Comparison of ENCODE assay signal across 1 cellular context in the genomic region with DNA sequence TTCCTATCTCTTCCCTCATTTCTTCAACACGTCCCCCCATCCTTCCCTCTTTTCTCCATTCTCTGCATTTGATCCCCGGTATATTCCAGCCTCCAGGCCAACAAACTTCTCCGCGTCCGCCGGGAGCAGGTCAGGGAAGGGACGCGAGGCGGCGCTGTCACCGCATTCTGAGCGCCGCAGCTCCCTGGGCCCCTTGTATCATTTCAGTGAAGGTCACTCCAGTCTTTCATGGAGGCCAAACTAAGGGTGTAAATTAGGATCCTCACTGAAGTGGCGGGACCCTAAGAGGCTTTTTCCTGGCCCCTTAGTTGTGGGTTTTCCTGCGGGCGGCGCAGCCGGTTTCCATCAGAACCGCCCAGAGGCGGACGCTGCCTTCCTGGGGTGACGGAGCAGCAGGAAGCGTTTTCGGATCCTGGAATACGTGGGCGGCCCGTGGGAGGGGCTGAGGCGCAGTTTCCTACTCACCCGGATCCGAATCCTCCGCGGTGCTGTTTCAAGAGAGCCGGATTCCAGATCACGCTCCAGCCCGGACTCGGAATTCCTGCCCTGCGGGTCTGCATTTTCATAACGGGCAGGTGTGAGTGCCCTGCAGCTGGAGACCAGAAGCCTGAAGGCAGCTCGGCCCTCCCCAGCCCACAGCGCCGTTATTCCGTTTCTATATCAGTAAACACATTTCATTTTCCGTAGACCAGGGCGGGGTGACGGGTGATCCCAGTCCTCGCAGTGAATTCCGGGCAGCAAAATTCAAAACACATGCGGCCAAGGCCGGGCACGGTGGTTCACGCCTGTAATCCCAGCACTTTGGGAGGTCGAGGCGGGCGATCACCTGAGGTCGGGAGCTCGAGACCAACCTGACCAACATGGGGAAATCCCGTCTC.
TF ChIP-seq lines count a peak whose summit lies in the region.

No MANE protein-coding gene starts in this region.

TF ChIP-seq in HepG2, 621 proteins besides CTCF, POLR2A, EP300 and RAD21 (continued from another document and continues in another):
- TF ChIP-seq ZNF30 (CRISPR knock-in tag; IDR thresholded peaks at IDR 0.05), result no peak
- TF ChIP-seq ZNF160 (CRISPR knock-in tag; IDR thresholded peaks at IDR 0.05), result no peak; the same call in 1 of the 2 replicates
- TF ChIP-seq, protein P1, sequence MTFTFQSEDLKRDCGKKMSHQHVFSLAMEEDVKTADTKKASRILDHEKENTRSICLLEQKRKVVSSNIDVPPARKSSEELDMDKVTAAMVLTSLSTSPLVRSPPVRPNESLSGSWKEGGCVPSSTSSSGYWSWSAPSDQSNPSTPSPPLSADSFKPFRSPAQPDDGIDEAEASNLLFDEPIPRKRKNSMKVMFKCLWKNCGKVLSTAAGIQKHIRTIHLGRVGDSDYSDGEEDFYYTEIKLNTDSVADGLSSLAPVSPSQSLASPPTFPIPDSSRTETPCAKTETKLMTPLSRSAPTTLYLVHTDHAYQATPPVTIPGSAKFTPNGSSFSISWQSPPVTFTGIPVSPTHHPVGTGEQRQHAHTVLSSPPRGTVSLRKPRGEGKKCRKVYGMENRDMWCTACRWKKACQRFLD (CRISPR knock-in tag; IDR thresholded peaks at IDR 0.05; ENCODE audit: borderline replicate concordance), result peak; percentile 57; the same call in 1 of the 2 replicates
- TF ChIP-seq CBX1 (IDR thresholded peaks at IDR 0.05; ENCODE audit: low read depth), result peak; percentile 19
- TF ChIP-seq, protein P2, sequence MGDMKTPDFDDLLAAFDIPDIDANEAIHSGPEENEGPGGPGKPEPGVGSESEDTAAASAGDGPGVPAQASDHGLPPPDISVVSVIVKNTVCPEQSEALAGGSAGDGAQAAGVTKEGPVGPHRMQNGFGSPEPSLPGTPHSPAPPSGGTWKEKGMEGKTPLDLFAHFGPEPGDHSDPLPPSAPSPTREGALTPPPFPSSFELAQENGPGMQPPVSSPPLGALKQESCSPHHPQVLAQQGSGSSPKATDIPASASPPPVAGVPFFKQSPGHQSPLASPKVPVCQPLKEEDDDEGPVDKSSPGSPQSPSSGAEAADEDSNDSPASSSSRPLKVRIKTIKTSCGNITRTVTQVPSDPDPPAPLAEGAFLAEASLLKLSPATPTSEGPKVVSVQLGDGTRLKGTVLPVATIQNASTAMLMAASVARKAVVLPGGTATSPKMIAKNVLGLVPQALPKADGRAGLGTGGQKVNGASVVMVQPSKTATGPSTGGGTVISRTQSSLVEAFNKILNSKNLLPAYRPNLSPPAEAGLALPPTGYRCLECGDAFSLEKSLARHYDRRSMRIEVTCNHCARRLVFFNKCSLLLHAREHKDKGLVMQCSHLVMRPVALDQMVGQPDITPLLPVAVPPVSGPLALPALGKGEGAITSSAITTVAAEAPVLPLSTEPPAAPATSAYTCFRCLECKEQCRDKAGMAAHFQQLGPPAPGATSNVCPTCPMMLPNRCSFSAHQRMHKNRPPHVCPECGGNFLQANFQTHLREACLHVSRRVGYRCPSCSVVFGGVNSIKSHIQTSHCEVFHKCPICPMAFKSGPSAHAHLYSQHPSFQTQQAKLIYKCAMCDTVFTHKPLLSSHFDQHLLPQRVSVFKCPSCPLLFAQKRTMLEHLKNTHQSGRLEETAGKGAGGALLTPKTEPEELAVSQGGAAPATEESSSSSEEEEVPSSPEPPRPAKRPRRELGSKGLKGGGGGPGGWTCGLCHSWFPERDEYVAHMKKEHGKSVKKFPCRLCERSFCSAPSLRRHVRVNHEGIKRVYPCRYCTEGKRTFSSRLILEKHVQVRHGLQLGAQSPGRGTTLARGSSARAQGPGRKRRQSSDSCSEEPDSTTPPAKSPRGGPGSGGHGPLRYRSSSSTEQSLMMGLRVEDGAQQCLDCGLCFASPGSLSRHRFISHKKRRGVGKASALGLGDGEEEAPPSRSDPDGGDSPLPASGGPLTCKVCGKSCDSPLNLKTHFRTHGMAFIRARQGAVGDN (CRISPR knock-in tag; IDR thresholded peaks at IDR 0.05), result peak; percentile 78
- TF ChIP-seq, protein P3, sequence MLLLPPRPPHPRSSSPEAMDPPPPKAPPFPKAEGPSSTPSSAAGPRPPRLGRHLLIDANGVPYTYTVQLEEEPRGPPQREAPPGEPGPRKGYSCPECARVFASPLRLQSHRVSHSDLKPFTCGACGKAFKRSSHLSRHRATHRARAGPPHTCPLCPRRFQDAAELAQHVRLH (CRISPR knock-in tag; IDR thresholded peaks at IDR 0.05; ENCODE audit: borderline replicate concordance, low read depth), result peak; percentile 55; the same call in 1 of the 2 replicates
- TF ChIP-seq, protein P4, sequence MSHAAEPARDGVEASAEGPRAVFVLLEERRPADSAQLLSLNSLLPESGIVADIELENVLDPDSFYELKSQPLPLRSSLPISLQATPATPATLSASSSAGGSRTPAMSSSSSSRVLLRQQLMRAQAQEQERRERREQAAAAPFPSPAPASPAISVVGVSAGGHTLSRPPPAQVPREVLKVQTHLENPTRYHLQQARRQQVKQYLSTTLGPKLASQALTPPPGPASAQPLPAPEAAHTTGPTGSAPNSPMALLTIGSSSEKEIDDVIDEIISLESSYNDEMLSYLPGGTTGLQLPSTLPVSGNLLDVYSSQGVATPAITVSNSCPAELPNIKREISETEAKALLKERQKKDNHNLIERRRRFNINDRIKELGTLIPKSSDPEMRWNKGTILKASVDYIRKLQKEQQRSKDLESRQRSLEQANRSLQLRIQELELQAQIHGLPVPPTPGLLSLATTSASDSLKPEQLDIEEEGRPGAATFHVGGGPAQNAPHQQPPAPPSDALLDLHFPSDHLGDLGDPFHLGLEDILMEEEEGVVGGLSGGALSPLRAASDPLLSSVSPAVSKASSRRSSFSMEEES (CRISPR knock-in tag; IDR thresholded peaks at IDR 0.05), result no peak; the same call in 1 of the 2 replicates
- peak; percentile 74; the same call in 1 of the 2 replicates for TF ChIP-seq ZNF350 (CRISPR knock-in tag; IDR thresholded peaks at IDR 0.05; ENCODE audit: borderline replicate concordance, low read depth)
- no peak for TF ChIP-seq ZNF737 (CRISPR knock-in tag; IDR thresholded peaks at IDR 0.05; ENCODE audit: borderline replicate concordance)
- TF ChIP-seq HNF4G (IDR thresholded peaks at IDR 0.05; ENCODE audit: borderline replicate concordance, low read depth, low read length), result no peak
- TF ChIP-seq HNF4G (CRISPR knock-in tag; IDR thresholded peaks at IDR 0.05; ENCODE audit: borderline replicate concordance, low read depth), result peak; percentile 25; the same call in 1 of the 2 replicates
- 0 out of 2 replicates have a peak, but pooled peaks have one; percentile 17 for TF ChIP-seq TBP (CRISPR knock-in tag; IDR thresholded peaks at IDR 0.05)
- TF ChIP-seq ZIK1 (CRISPR knock-in tag; IDR thresholded peaks at IDR 0.05; ENCODE audit: borderline replicate concordance, low read depth), result no peak
- no peak for TF ChIP-seq ZNF10 (CRISPR knock-in tag; IDR thresholded peaks at IDR 0.05; ENCODE audit: borderline replicate concordance, low read depth)
- no peak for TF ChIP-seq NFIC (IDR thresholded peaks at IDR 0.05; ENCODE audit: low read length)
- TF ChIP-seq TCF7 (IDR thresholded peaks at IDR 0.05; ENCODE audit: low read depth), result no peak
- TF ChIP-seq ERF (CRISPR knock-in tag; IDR thresholded peaks at IDR 0.05), result peak; percentile 58; the same call in 1 of the 2 replicates
- no peak for TF ChIP-seq ZNF749 (CRISPR knock-in tag; IDR thresholded peaks at IDR 0.05; ENCODE audit: borderline replicate concordance)
- TF ChIP-seq ONECUT2 (CRISPR knock-in tag; IDR thresholded peaks at IDR 0.05), result no peak
- TF ChIP-seq, protein P5, sequence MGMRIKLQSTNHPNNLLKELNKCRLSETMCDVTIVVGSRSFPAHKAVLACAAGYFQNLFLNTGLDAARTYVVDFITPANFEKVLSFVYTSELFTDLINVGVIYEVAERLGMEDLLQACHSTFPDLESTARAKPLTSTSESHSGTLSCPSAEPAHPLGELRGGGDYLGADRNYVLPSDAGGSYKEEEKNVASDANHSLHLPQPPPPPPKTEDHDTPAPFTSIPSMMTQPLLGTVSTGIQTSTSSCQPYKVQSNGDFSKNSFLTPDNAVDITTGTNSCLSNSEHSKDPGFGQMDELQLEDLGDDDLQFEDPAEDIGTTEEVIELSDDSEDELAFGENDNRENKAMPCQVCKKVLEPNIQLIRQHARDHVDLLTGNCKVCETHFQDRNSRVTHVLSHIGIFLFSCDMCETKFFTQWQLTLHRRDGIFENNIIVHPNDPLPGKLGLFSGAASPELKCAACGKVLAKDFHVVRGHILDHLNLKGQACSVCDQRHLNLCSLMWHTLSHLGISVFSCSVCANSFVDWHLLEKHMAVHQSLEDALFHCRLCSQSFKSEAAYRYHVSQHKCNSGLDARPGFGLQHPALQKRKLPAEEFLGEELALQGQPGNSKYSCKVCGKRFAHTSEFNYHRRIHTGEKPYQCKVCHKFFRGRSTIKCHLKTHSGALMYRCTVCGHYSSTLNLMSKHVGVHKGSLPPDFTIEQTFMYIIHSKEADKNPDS (CRISPR knock-in tag; IDR thresholded peaks at IDR 0.05), result no peak
- no peak for TF ChIP-seq ZNF549 (CRISPR knock-in tag; IDR thresholded peaks at IDR 0.05)
- no peak for TF ChIP-seq ZFP90 (CRISPR knock-in tag; IDR thresholded peaks at IDR 0.05; ENCODE audit: borderline replicate concordance)
- TF ChIP-seq, protein P6, sequence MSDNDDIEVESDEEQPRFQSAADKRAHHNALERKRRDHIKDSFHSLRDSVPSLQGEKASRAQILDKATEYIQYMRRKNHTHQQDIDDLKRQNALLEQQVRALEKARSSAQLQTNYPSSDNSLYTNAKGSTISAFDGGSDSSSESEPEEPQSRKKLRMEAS (IDR thresholded peaks at IDR 0.05), result peak; percentile 7; the same call in 1 of the 2 replicates
- TF ChIP-seq HNRNPK (IDR thresholded peaks at IDR 0.05; ENCODE audit: low read depth, low read length, poor library complexity, severe bottlenecking), result peak; percentile 28
- TF ChIP-seq ZNF253 (CRISPR knock-in tag; IDR thresholded peaks at IDR 0.05; ENCODE audit: borderline replicate concordance), result peak; percentile 52; the same call in 1 of the 2 replicates
- no peak for TF ChIP-seq ZNF839 (CRISPR knock-in tag; IDR thresholded peaks at IDR 0.05; ENCODE audit: borderline replicate concordance)
- TF ChIP-seq GABPB1 (CRISPR knock-in tag; IDR thresholded peaks at IDR 0.05), result peak; percentile 77
- TF ChIP-seq, protein P7, sequence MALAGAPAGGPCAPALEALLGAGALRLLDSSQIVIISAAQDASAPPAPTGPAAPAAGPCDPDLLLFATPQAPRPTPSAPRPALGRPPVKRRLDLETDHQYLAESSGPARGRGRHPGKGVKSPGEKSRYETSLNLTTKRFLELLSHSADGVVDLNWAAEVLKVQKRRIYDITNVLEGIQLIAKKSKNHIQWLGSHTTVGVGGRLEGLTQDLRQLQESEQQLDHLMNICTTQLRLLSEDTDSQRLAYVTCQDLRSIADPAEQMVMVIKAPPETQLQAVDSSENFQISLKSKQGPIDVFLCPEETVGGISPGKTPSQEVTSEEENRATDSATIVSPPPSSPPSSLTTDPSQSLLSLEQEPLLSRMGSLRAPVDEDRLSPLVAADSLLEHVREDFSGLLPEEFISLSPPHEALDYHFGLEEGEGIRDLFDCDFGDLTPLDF (CRISPR knock-in tag; IDR thresholded peaks at IDR 0.05), result 0 out of 2 replicates have a peak, but pooled peaks have one; percentile 16
- TF ChIP-seq HES4 (CRISPR knock-in tag; IDR thresholded peaks at IDR 0.05; ENCODE audit: borderline replicate concordance), result 0 out of 2 replicates have a peak, but pooled peaks have one; percentile 20
- no peak for TF ChIP-seq ZNF383 (CRISPR knock-in tag; IDR thresholded peaks at IDR 0.05; ENCODE audit: borderline replicate concordance)
- TF ChIP-seq, protein P8, sequence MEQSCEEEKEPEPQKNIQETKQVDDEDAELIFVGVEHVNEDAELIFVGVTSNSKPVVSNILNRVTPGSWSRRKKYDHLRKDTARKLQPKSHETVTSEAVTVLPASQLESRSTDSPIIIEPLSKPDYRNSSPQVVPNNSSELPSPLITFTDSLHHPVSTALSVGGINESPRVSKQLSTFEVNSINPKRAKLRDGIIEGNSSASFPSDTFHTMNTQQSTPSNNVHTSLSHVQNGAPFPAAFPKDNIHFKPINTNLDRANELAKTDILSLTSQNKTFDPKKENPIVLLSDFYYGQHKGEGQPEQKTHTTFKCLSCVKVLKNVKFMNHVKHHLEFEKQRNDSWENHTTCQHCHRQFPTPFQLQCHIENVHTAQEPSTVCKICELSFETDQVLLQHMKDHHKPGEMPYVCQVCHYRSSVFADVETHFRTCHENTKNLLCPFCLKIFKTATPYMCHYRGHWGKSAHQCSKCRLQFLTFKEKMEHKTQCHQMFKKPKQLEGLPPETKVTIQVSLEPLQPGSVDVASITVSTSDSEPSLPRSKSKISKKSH (CRISPR knock-in tag; IDR thresholded peaks at IDR 0.05; ENCODE audit: borderline replicate concordance), result peak; percentile 44; the same call in 1 of the 2 replicates
- TF ChIP-seq, protein P9, sequence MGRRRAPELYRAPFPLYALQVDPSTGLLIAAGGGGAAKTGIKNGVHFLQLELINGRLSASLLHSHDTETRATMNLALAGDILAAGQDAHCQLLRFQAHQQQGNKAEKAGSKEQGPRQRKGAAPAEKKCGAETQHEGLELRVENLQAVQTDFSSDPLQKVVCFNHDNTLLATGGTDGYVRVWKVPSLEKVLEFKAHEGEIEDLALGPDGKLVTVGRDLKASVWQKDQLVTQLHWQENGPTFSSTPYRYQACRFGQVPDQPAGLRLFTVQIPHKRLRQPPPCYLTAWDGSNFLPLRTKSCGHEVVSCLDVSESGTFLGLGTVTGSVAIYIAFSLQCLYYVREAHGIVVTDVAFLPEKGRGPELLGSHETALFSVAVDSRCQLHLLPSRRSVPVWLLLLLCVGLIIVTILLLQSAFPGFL (CRISPR knock-in tag; IDR thresholded peaks at IDR 0.05), result no peak
- TF ChIP-seq, protein P10, sequence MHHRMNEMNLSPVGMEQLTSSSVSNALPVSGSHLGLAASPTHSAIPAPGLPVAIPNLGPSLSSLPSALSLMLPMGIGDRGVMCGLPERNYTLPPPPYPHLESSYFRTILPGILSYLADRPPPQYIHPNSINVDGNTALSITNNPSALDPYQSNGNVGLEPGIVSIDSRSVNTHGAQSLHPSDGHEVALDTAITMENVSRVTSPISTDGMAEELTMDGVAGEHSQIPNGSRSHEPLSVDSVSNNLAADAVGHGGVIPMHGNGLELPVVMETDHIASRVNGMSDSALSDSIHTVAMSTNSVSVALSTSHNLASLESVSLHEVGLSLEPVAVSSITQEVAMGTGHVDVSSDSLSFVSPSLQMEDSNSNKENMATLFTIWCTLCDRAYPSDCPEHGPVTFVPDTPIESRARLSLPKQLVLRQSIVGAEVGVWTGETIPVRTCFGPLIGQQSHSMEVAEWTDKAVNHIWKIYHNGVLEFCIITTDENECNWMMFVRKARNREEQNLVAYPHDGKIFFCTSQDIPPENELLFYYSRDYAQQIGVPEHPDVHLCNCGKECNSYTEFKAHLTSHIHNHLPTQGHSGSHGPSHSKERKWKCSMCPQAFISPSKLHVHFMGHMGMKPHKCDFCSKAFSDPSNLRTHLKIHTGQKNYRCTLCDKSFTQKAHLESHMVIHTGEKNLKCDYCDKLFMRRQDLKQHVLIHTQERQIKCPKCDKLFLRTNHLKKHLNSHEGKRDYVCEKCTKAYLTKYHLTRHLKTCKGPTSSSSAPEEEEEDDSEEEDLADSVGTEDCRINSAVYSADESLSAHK (CRISPR knock-in tag; IDR thresholded peaks at IDR 0.05; ENCODE audit: borderline replicate concordance), result no peak
